ENCODE assay signal across 2 cellular contexts in the genomic region with DNA sequence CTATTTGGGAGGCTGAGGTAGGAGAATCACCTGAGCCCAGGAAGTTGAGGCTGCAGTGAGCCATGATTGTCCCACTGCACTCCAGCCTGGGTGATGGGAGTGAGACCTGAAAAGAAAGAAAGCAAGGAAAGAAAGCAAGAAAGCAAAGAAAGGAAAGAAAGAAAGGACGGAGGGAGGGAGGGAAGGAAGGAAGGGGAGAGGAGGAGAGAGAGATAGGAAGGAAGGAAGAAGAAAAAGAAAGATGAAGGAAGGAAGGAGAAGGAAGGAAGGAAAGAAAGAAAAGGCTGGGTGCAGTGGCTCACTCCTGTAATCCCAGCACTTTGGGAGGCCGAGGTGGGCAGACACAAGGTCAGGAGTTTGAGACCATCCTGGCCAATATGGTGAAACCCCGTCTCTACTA. TPM values are rescaled to one million over a fixed set of nuclear protein-coding genes. Genes with fewer than 3 reads are reported as not detected.
"Had no signal": no experiment of that assay in that cellular context is flagged by ENCODE, and none has a peak within 500 bp of the region (broad histone marks: within the 10 kb centered on the region; RNA-seq: fewer than 3 reads in every experiment).

No MANE protein-coding gene starts in this region.

RNA-seq across cellular contexts. Expression of a gene that starts 5.2 kb away (rescaled TPM):
- total RNA-seq: cardiac muscle cell, mesothelial cell of epicardium had no signal
- polyA plus RNA-seq: cardiac muscle cell had no signal
